ENCODE assay signal across 28 cellular contexts in genomic region chr2:30096451-30096850, GRCh38.
"Had no signal": no experiment of that assay in that cellular context is flagged by ENCODE, and none has a peak within 500 bp of the region (broad histone marks: within the 10 kb centered on the region; RNA-seq: fewer than 3 reads in every experiment).

No MANE protein-coding gene starts in this region.

- H3K4me1 ChIP-seq: left lung, lower lobe of right lung, neural progenitor cell, parathyroid adenoma, psoas muscle, sigmoid colon, spleen, suprapubic skin, tibial nerve, uterus had no signal

- DNase-seq: hypothalamus; immature natural killer cell; kidney; left colon; left lung; lower lobe of right lung; mammary epithelial cell; mesendoderm; naive B cell; natural killer cell; nephron progenitor cell; occipital lobe; psoas muscle; sigmoid colon; small intestine; spleen; stimulated activated CD4-positive, alpha-beta T cell treated with anti-CD3 and anti-CD28 coated beads, Interleukin-4, amount 100 ng/mL, for 24 hours; stimulated activated naive CD4-positive, alpha-beta T cell; uterus had no signal

- H3K27ac ChIP-seq: left lung, lower lobe of right lung, neural progenitor cell, neutrophil, parathyroid adenoma, psoas muscle, sigmoid colon, spleen, suprapubic skin, tibial nerve, uterus had no signal

- H3K79me2 ChIP-seq: parathyroid adenoma had no signal

- H3K9me3 ChIP-seq: left lung, lower lobe of right lung, neutrophil, psoas muscle, sigmoid colon, spleen, suprapubic skin, tibial nerve, uterus had no signal

- H3K27me3 ChIP-seq: neural progenitor cell, uterus had no signal

- H3K36me3 Mint-ChIP-seq: immature natural killer cell; mesothelial cell of epicardium; naive B cell; natural killer cell; neural progenitor cell; stimulated activated effector memory CD8-positive, alpha-beta T cell treated with anti-CD3 and anti-CD28 coated beads, Interleukin-12 subunit alpha, Interleukin-12 subunit beta, amount 100 ng/mL, for 72 hours; type B pancreatic cell had no signal

- H3K9me3 Mint-ChIP-seq: natural killer cell; neural progenitor cell; stimulated activated effector memory CD8-positive, alpha-beta T cell treated with anti-CD3 and anti-CD28 coated beads, Interleukin-12 subunit alpha, Interleukin-12 subunit beta, amount 100 ng/mL, for 72 hours; stimulated activated naive CD8-positive, alpha-beta T cell treated with anti-CD3 and anti-CD28 coated beads, Interleukin-15, Interleukin-2, amounts not matched to agents 100 ng/mL and 50 ng/mL, for 24 hours; type B pancreatic cell had no signal

- H3K4me3 ChIP-seq: left lung, lower lobe of right lung, neural progenitor cell, psoas muscle, sigmoid colon, spleen, suprapubic skin, tibial nerve, uterus had no signal

- H2AFZ ChIP-seq: neural progenitor cell, parathyroid adenoma had no signal

- H3K4me1 Mint-ChIP-seq: immature natural killer cell; mesothelial cell of epicardium; naive B cell; natural killer cell; stimulated activated effector memory CD8-positive, alpha-beta T cell treated with anti-CD3 and anti-CD28 coated beads, Interleukin-12 subunit alpha, Interleukin-12 subunit beta, amount 100 ng/mL, for 72 hours had no signal

- H3K27ac Mint-ChIP-seq: immature natural killer cell; mesothelial cell of epicardium; natural killer cell; neural progenitor cell; stimulated activated effector memory CD8-positive, alpha-beta T cell treated with anti-CD3 and anti-CD28 coated beads, Interleukin-12 subunit alpha, Interleukin-12 subunit beta, amount 100 ng/mL, for 72 hours; stimulated activated naive CD8-positive, alpha-beta T cell treated with anti-CD3 and anti-CD28 coated beads, Interleukin-15, Interleukin-2, amounts not matched to agents 100 ng/mL and 50 ng/mL, for 24 hours; type B pancreatic cell had no signal

- ATAC-seq: left colon; left lung; lower lobe of right lung; natural killer cell; psoas muscle; stimulated activated effector memory CD8-positive, alpha-beta T cell treated with anti-CD3 and anti-CD28 coated beads, Interleukin-12 subunit alpha, Interleukin-12 subunit beta, amount 100 ng/mL, for 72 hours had no signal

- H3K4me3 Mint-ChIP-seq: immature natural killer cell; mesothelial cell of epicardium; naive B cell; natural killer cell; nephron progenitor cell; neural progenitor cell; stimulated activated effector memory CD8-positive, alpha-beta T cell treated with anti-CD3 and anti-CD28 coated beads, Interleukin-12 subunit alpha, Interleukin-12 subunit beta, amount 100 ng/mL, for 72 hours; stimulated activated naive CD8-positive, alpha-beta T cell treated with anti-CD3 and anti-CD28 coated beads, Interleukin-15, Interleukin-2, amounts not matched to agents 100 ng/mL and 50 ng/mL, for 24 hours; type B pancreatic cell had no signal

- H3K36me3 ChIP-seq: left lung, lower lobe of right lung, neural progenitor cell, neutrophil, sigmoid colon, spleen, suprapubic skin, tibial nerve, uterus had no signal

- H3K4me2 ChIP-seq: neural progenitor cell had no signal

- H3K9ac ChIP-seq: neural progenitor cell, parathyroid adenoma had no signal
